2 cellular contexts compared by ENCODE assay signal in genomic region chr22:45993143-45993692, GRCh38.
TF ChIP-seq lines count a peak whose summit lies in the region.

No MANE protein-coding gene starts in this region.

TF ChIP-seq in IMR-90, 13 proteins besides CTCF, POLR2A, EP300 and RAD21:
- no peak for TF ChIP-seq CEBPB (IDR thresholded peaks at IDR 0.05; ENCODE audit: low read depth, low read length)
- no peak for TF ChIP-seq USF2 (IDR thresholded peaks at IDR 0.05; ENCODE audit: low read depth, low read length)
- TF ChIP-seq MAZ (IDR thresholded peaks at IDR 0.05; ENCODE audit: borderline replicate concordance, low read depth, low read length), result no peak
- no peak for TF ChIP-seq BHLHE40 (IDR thresholded peaks at IDR 0.05; ENCODE audit: low read depth, low read length)
- TF ChIP-seq FOS (IDR thresholded peaks at IDR 0.05; ENCODE audit: low read depth, low read length), result no peak
- TF ChIP-seq RCOR1 (IDR thresholded peaks at IDR 0.05; ENCODE audit: insufficient replicate concordance, low read length), result no peak
- no peak for TF ChIP-seq MAFK (IDR thresholded peaks at IDR 0.05; ENCODE audit: low read depth, low read length)
- TF ChIP-seq MXI1 (IDR thresholded peaks at IDR 0.05; ENCODE audit: borderline replicate concordance, low read depth, low read length), result no peak
- no peak for TF ChIP-seq NFE2L2 (IDR thresholded peaks at IDR 0.05; ENCODE audit: low read depth, low read length)
- no peak for TF ChIP-seq CHD1 (IDR thresholded peaks at IDR 0.05; ENCODE audit: low read depth, low read length)
TF ChIP-seq in IMR-90: peak in this region for 0.

TF ChIP-seq in H1, 55 proteins besides CTCF, POLR2A, EP300 and RAD21:
- no peak for TF ChIP-seq POLR2AphosphoS5 (IDR thresholded peaks at IDR 0.05; ENCODE audit: low read depth, low read length)
- no peak for TF ChIP-seq FOSL1 (IDR thresholded peaks at IDR 0.05; ENCODE audit: insufficient read depth, low read depth, low read length)
- TF ChIP-seq CHD2 (IDR thresholded peaks at IDR 0.05; ENCODE audit: low read length), result no peak
- TF ChIP-seq HDAC6 (IDR thresholded peaks at IDR 0.05; ENCODE audit: low read depth, low read length), result no peak
- TF ChIP-seq CHD7 (IDR thresholded peaks at IDR 0.05; ENCODE audit: insufficient replicate concordance, low read length), result no peak
- TF ChIP-seq ASH2L (IDR thresholded peaks at IDR 0.05; ENCODE audit: low read length), result no peak
- no peak for TF ChIP-seq TBP (IDR thresholded peaks at IDR 0.05; ENCODE audit: low read depth, low read length)
- no peak for TF ChIP-seq GTF2F1 (IDR thresholded peaks at IDR 0.05; ENCODE audit: borderline replicate concordance, low read depth, low read length)
- TF ChIP-seq KDM5A (IDR thresholded peaks at IDR 0.05; ENCODE audit: low read length), result no peak
- no peak for TF ChIP-seq NRF1 (IDR thresholded peaks at IDR 0.05; ENCODE audit: low read depth, low read length)
- TF ChIP-seq HDAC2 (IDR thresholded peaks at IDR 0.05; ENCODE audit: borderline replicate concordance in 1 of 2, low read depth in 2 of 2, low read length in 2 of 2), result no peak
- no peak for TF ChIP-seq ATF2 (IDR thresholded peaks at IDR 0.05; ENCODE audit: low read length)
- no peak for TF ChIP-seq RNF2 (IDR thresholded peaks at IDR 0.05; ENCODE audit: borderline replicate concordance, low read depth, low read length, missing control alignments, poor library complexity, severe bottlenecking)
TF ChIP-seq in H1: peak in this region for 0.
